Comparison of ENCODE assay signal across 15 cellular contexts in the genomic region with DNA sequence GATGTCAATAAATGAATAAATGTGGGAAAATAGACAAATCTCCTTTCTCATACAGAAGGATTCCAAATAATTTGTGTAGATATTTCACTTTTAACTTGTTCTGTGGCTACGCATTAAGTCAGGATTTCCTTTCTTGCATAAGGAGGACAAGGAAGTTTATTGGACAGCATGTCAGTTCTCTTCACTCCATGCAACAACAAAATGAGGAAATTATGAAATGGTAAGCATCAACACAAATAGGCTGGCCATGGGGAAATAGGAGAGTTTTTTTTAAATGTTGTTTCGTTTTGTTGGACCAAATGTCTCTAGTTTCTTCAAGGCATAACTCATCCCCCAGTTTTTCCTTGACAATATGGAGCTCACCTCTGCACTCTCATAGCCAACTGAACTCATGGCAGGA. TPM values are rescaled to one million over a fixed set of nuclear protein-coding genes. Genes with fewer than 3 reads are reported as not detected.
"Had no signal": no experiment of that assay in that cellular context is flagged by ENCODE, and none has a peak within 500 bp of the region (broad histone marks: within the 10 kb centered on the region; RNA-seq: fewer than 3 reads in every experiment).

No MANE protein-coding gene starts in this region.

RNA-seq across cellular contexts. Expression of a gene that starts 25.3 kb away (rescaled TPM):
- total RNA-seq: chondrocyte; hepatocyte; mesothelial cell of epicardium; myocyte; natural killer cell treated with Interleukin-12 subunit alpha and Interleukin-12 subunit beta and Interleukin-15 and Interleukin-18, amount 100 ng/mL, for 72 hours; occipital lobe; skeletal muscle tissue; urinary bladder had no signal
- polyA plus RNA-seq: hepatocyte had no signal

RNA-seq across cellular contexts. Expression of a gene that starts 46.6 kb away (rescaled TPM):
- total RNA-seq: chondrocyte, dorsolateral prefrontal cortex, kidney, lower leg skin, mesothelial cell of epicardium, occipital lobe, pancreas, skeletal muscle tissue, testis had no signal
- polyA plus RNA-seq: esophagus, hepatocyte, pancreas had no signal

RNA-seq across cellular contexts. Expression of a gene that starts 52.7 kb away (rescaled TPM):
- total RNA-seq: chondrocyte; mesothelial cell of epicardium; mucosa of gallbladder; myocyte; natural killer cell treated with Interleukin-12 subunit alpha and Interleukin-12 subunit beta and Interleukin-15 and Interleukin-18, amount 100 ng/mL, for 72 hours; occipital lobe had no signal
- polyA plus RNA-seq: hepatocyte, pancreas had no signal
